ENCODE assay signal across 1 cellular context in genomic region chr12:6607751-6608591, GRCh38.
A peak's percentile ranks its signal among the peaks of the same experiment; 100 is the strongest.
TF ChIP-seq lines count a peak whose summit lies in the region.

No MANE protein-coding gene starts in this region.

TF ChIP-seq in K562, 482 proteins besides CTCF, POLR2A, EP300 and RAD21 (continued from another document and continues in another):
- TF ChIP-seq VEZF1 (CRISPR knock-in tag; IDR thresholded peaks at IDR 0.05) (peak; percentile 86), NCOA4 (IDR thresholded peaks at IDR 0.05; ENCODE audit: partially characterized antibody) (no peak), ZC3H8 (IDR thresholded peaks at IDR 0.05) (0 out of 2 replicates have a peak, but pooled peaks have one; percentile 81), POLR2AphosphoS2 (IDR thresholded peaks at IDR 0.05; ENCODE audit: low read length) (no peak), NCOA6 (IDR thresholded peaks at IDR 0.05) (no peak), MTF1 (CRISPR knock-in tag; IDR thresholded peaks at IDR 0.05; ENCODE audit: borderline replicate concordance) (no peak), PBX2 (CRISPR knock-in tag; IDR thresholded peaks at IDR 0.05; ENCODE audit: low read depth) (no peak), PBX2 (tag; conservative IDR thresholded peaks at IDR 0.05; ENCODE audit: low read depth) (peak; percentile 57; the same call in 1 of the 2 replicates), ZEB2 (IDR thresholded peaks at IDR 0.05) (no peak), FOXM1 (IDR thresholded peaks at IDR 0.05; ENCODE audit: low read depth) (no peak), FOXM1 (CRISPR knock-in tag; IDR thresholded peaks at IDR 0.05; ENCODE audit: low read depth) (no peak), RBBP5 (IDR thresholded peaks at IDR 0.05; ENCODE audit: borderline replicate concordance, insufficient read depth, low read length, poor library complexity, severe bottlenecking) (no peak), ZBTB49 (CRISPR knock-in tag; IDR thresholded peaks at IDR 0.05; ENCODE audit: borderline replicate concordance) (no peak), ZNF778 (CRISPR knock-in tag; IDR thresholded peaks at IDR 0.05) (no peak), ZNF57 (CRISPR knock-in tag; IDR thresholded peaks at IDR 0.05) (no peak), SNRNP70 (optimal IDR thresholded peaks at IDR 0.05; ENCODE audit: low read depth, low read length) (no peak), ZBTB11 (CRISPR knock-in tag; IDR thresholded peaks at IDR 0.05) (peak in 1 of 3 experiments; percentile 81; a peak in 2 of 6 replicates), ZNF77 (CRISPR knock-in tag; IDR thresholded peaks at IDR 0.05) (no peak), ZNF76 (CRISPR knock-in tag; IDR thresholded peaks at IDR 0.05; ENCODE audit: borderline replicate concordance) (no peak), THRA (IDR thresholded peaks at IDR 0.05) (no peak), HLTF (IDR thresholded peaks at IDR 0.05) (peak; percentile 74; the same call in 1 of the 2 replicates), NFE2L1 (tag; IDR thresholded peaks at IDR 0.05; ENCODE audit: borderline replicate concordance, low read depth) (no peak), RCOR1 (IDR thresholded peaks at IDR 0.05; ENCODE audit: borderline replicate concordance in 1 of 2, low read depth in 2 of 2, low read length in 2 of 2) (no peak), ETV6 (IDR thresholded peaks at IDR 0.05; ENCODE audit: borderline replicate concordance in 1 of 2, low read depth in 2 of 2, low read length in 1 of 2) (no peak), ETV6 (CRISPR knock-in tag; IDR thresholded peaks at IDR 0.05; ENCODE audit: borderline replicate concordance) (no peak), CEBPG (CRISPR knock-in tag; IDR thresholded peaks at IDR 0.05) (no peak), CEBPG (tag; conservative IDR thresholded peaks at IDR 0.05 in 1 of 2, IDR thresholded peaks at IDR 0.05 in 1 of 2) (no peak), GATAD2B (IDR thresholded peaks at IDR 0.05; ENCODE audit: borderline replicate concordance) (no peak), RBM34 (IDR thresholded peaks at IDR 0.05; ENCODE audit: borderline replicate concordance, insufficient read depth, low read length) (no peak), MLLT1 (IDR thresholded peaks at IDR 0.05) (peak in 1 of 2 experiments; percentile 48; a peak in 1 of 4 replicates), HMG20A (CRISPR knock-in tag; conservative IDR thresholded peaks at IDR 0.05) (no peak), ZNF41 (CRISPR knock-in tag; conservative IDR thresholded peaks at IDR 0.05) (no peak), OTX1 (CRISPR knock-in tag; IDR thresholded peaks at IDR 0.05) (peak; percentile 70; the same call in 1 of the 2 replicates), ZNF584 (CRISPR knock-in tag; IDR thresholded peaks at IDR 0.05; ENCODE audit: low read depth) (peak; percentile 92), ZNF197 (CRISPR knock-in tag; IDR thresholded peaks at IDR 0.05; ENCODE audit: low read depth) (peak; percentile 95), STAT5B (CRISPR knock-in tag; IDR thresholded peaks at IDR 0.05) (no peak), ZNF395 (CRISPR knock-in tag; IDR thresholded peaks at IDR 0.05) (peak; percentile 98), TBP (optimal IDR thresholded peaks at IDR 0.05; ENCODE audit: low read depth, low read length) (peak; percentile 7), RBM25 (IDR thresholded peaks at IDR 0.05; ENCODE audit: low read depth, low read length, severe bottlenecking) (no peak), EP400 (IDR thresholded peaks at IDR 0.05) (peak; percentile 73), ELF4 (CRISPR knock-in tag; IDR thresholded peaks at IDR 0.05) (peak; percentile 85; the same call in 1 of the 2 replicates), PRDM10 (IDR thresholded peaks at IDR 0.05; ENCODE audit: partially characterized antibody) (no peak), FUS (optimal IDR thresholded peaks at IDR 0.05; ENCODE audit: low read depth, low read length) (no peak), TARDBP (IDR thresholded peaks at IDR 0.05) (peak; percentile 94), ILF3 (IDR thresholded peaks at IDR 0.05; ENCODE audit: borderline replicate concordance) (no peak), ILK (tag; IDR thresholded peaks at IDR 0.05; ENCODE audit: borderline replicate concordance, low read depth) (no peak), ARNT (IDR thresholded peaks at IDR 0.05) (peak in 1 of 2 experiments; percentile 21; a peak in 1 of 4 replicates)
